Comparison of ENCODE assay signal across 19 cellular contexts in genomic region chr4:171565130-171565788, GRCh38.
A peak's percentile ranks its signal among the peaks of the same experiment; 100 is the strongest.
DNase-seq lines count a peak whose midpoint lies in the region; ATAC-seq and TF ChIP-seq lines count a peak whose summit lies in the region.
"Had no signal": no experiment of that assay in that cellular context is flagged by ENCODE, and none has a peak within 500 bp of the region (broad histone marks: within the 10 kb centered on the region; RNA-seq: fewer than 3 reads in every experiment).

No MANE protein-coding gene starts in this region.

- intact Hi-C loops in posterior vena cava (cut with DNase I): no loop called here

- no peaks in the 10 kb centered on the region for H3K27me3 ChIP-seq in gastroesophageal sphincter
- H3K27me3 ChIP-seq: esophagus squamous epithelium, hepatocyte, transverse colon had no signal

- TF ChIP-seq POLR2A in gastroesophageal sphincter (IDR thresholded peaks at IDR 0.05): no peak

- no peaks in the 10 kb centered on the region for H3K4me1 ChIP-seq in gastroesophageal sphincter
- H3K4me1 ChIP-seq: esophagus squamous epithelium, psoas muscle, transverse colon had no signal

- H3K4me3 ChIP-seq in gastroesophageal sphincter: no peak overlapping the region
- H3K4me3 ChIP-seq: esophagus squamous epithelium, hepatocyte, psoas muscle, transverse colon had no signal

- H3K36me3 ChIP-seq in gastroesophageal sphincter: no peaks in the 10 kb centered on the region
- H3K36me3 ChIP-seq: esophagus squamous epithelium, transverse colon had no signal

- TF ChIP-seq CTCF in gastroesophageal sphincter (IDR thresholded peaks at IDR 0.05) (no peak), omental fat pad (IDR thresholded peaks at IDR 0.05) (no peak)

- TF ChIP-seq EP300 in gastroesophageal sphincter (IDR thresholded peaks at IDR 0.05): no peak

- ATAC-seq in GM18861 (IDR thresholded peaks at IDR 0.05; ENCODE audit: unreplicated experiment) (peak; percentile 43), GM21447 (IDR thresholded peaks at IDR 0.05; ENCODE audit: unreplicated experiment) (peak; percentile 78), HG02884 (IDR thresholded peaks at IDR 0.05; ENCODE audit: unreplicated experiment) (peak; percentile 80), HG03469 (IDR thresholded peaks at IDR 0.05; ENCODE audit: unreplicated experiment) (peak; percentile 77), gastroesophageal sphincter (no peak), omental fat pad (ENCODE audit: low FRiP score) (no peak)
- ATAC-seq: HepG2, left colon, psoas muscle had no signal

- DNase-seq in omental fat pad (ENCODE audit: low spot score) (no peak), kidney glomerular epithelial cell (lab: John Stamatoyannopoulos, UW) (no peak), posterior vena cava (ENCODE audit: low spot score) (no peak)
- DNase-seq: activated CD8-positive, alpha-beta memory T cell treated with anti-CD3 and anti-CD28 coated beads for 24 hours; activated gamma-delta T cell; Calu3; esophagus squamous epithelium; left colon; psoas muscle; stimulated activated CD4-positive, alpha-beta T cell treated with anti-CD3 and anti-CD28 coated beads, Interleukin-1b, Interleukin-23, amount 100 ng/mL, for 48 hours; stimulated activated CD8-positive, alpha-beta memory T cell treated with anti-CD3 and anti-CD28 coated beads, Interleukin-4, amount 100 ng/mL, for 48 hours; transverse colon had no signal

- no peaks in the 10 kb centered on the region for H3K9me3 ChIP-seq in gastroesophageal sphincter
- H3K9me3 ChIP-seq: esophagus squamous epithelium, psoas muscle, transverse colon had no signal

- 55 to 58% methylated on average over 4 to 5 of the region's 5 CpGs for WGBS in gastroesophageal sphincter (ENCODE audit: low coverage in 1 of 2), 2 donors

- no peak overlapping the region for H3K27ac ChIP-seq in gastroesophageal sphincter
- H3K27ac ChIP-seq: esophagus squamous epithelium, hepatocyte, psoas muscle, transverse colon had no signal

Comparison
In these comparisons a context has a peak if more than half of its experiments do, and no peak if none do; other contexts are left out.
1. ATAC-seq: peak in GM18861 (single experiment), GM21447 (single experiment), HG02884 (single experiment) and HG03469 (single experiment); none in gastroesophageal sphincter (single experiment) and omental fat pad (single experiment).